In the genomic region with DNA sequence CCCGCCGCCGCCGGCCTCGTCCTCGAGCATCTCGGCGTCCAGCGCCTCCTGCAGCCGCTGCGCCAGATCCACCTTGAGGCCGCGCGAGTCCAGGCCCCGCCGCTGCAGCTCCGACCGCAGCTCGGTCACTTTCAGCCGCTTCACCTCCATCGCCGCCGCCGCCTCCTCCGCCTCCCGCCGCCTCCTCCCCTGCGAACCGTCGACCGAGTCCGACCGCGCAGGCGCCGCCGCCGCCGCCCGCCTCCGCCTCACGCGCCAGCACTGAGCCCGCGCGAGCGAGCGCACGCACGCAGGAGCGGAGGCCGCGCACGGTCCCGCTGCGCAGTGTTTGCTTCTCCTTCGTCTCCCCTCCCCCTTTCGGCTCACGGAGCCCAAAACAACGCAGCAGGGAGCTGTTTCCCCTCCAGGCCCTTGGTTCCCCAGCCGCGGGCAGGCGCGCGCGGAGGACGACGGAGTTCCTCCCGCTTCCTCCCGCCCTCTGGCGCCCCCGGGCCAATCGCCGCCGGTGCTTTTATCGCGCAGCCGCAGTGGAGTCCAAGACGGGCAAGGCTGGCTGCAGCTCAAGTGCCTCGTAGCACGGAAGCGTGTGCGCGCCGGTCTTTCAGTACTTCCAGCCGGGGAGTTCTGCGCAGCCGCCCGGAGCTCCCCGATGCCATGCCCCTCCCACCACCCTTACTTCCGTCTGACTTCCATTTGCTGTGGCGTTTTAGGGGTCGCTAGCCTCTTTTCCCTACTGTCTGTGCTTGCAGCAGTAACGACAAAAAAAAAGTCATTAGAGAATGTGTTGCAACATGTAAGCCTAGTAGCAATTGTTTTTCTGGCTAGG, we compare ENCODE assay signal across 8 cellular contexts. TPM values are rescaled to one million over a fixed set of nuclear protein-coding genes. Genes with fewer than 3 reads are reported as not detected.
A peak's percentile ranks its signal among the peaks of the same experiment; 100 is the strongest.
DNase-seq lines count a peak whose midpoint lies in the region; ATAC-seq and TF ChIP-seq lines count a peak whose summit lies in the region.

A gene (minus strand): TSS at position 451 of the 826 bp plus-strand sequence. CDS start 301 bp downstream, at position 150.

- peak; percentile 38 for TF ChIP-seq CTCF in chondrocyte (IDR thresholded peaks at IDR 0.05)

- H3K27ac Mint-ChIP-seq in chondrocyte (ENCODE audit: unreplicated experiment) = peak within 1 kb of the TSS; percentile 98

- ATAC-seq in HG03439 (IDR thresholded peaks at IDR 0.05; ENCODE audit: unreplicated experiment) = peak; percentile 72

- DNase-seq in Ammon's horn (ENCODE audit: low spot score) (peak; percentile 99), NCI-H510A treated with DMSO at 0.1 percent for 48 hours (lab: John Stamatoyannopoulos, UW) (peak; percentile 98), chondrocyte (ENCODE audit: low spot score) (peak; percentile 99), kidney tubule cell (ENCODE audit: low spot score) (peak; percentile 99)
- DNase-seq in activated CD4-positive, alpha-beta T cell treated with anti-CD3 and anti-CD28 coated beads for 24 hours (ENCODE audit: low read depth in 2 of 2) = peak; percentile 94
- DNase-seq in stimulated activated CD4-positive, alpha-beta T cell treated with anti-CD3 and anti-CD28 coated beads, Interleukin-1b, Interleukin-23, amount 100 ng/mL, for 24 hours (ENCODE audit: low read depth in 4 of 4, low spot score in 1 of 4) = peak; percentile 86 to 97 (median 96)

- H3K4me1 Mint-ChIP-seq in chondrocyte (ENCODE audit: low read depth) = peaks cover 50% of the 10 kb centered on the region

- H3K4me3 Mint-ChIP-seq in chondrocyte (ENCODE audit: unreplicated experiment) = peak within 1 kb of the TSS; percentile 96

- no peaks in the 10 kb centered on the region for H3K27me3 Mint-ChIP-seq in chondrocyte (ENCODE audit: low read depth)

- peaks cover 16% of the 10 kb centered on the region for H3K36me3 Mint-ChIP-seq in chondrocyte (ENCODE audit: low read depth)

- H3K9me3 Mint-ChIP-seq in chondrocyte (ENCODE audit: low read depth) = no peaks in the 10 kb centered on the region

- TF ChIP-seq POLR2A in GM19193 (IDR thresholded peaks at IDR 0.05; ENCODE audit: extremely low read depth, insufficient read depth, insufficient read length) = peak; percentile 98

RNA-seq across cellular contexts. Expression of the gene that starts here (rescaled TPM):
- total RNA-seq in chondrocyte = 43.6 to 53.8 TPM (median 45.6 TPM) in 3 replicates

Comparison
In these comparisons a context has a peak if more than half of its experiments do, and no peak if none do; other contexts are left out.
1. Peak in every context shown above with its lines: DNase-seq and ATAC-seq.